17 cellular contexts compared by ENCODE assay signal in genomic region chr4:75678965-75679364, GRCh38. TPM values are rescaled to one million over a fixed set of nuclear protein-coding genes. Genes with fewer than 3 reads are reported as not detected.
DNase-seq lines count a peak whose midpoint lies in the region; ATAC-seq and TF ChIP-seq lines count a peak whose summit lies in the region.
"Had no signal": no experiment of that assay in that cellular context is flagged by ENCODE, and none has a peak within 500 bp of the region (broad histone marks: within the 10 kb centered on the region; RNA-seq: fewer than 3 reads in every experiment).

No MANE protein-coding gene starts in this region.

- TF ChIP-seq EP300 in SK-N-SH (IDR thresholded peaks at IDR 0.05; ENCODE audit: borderline replicate concordance in 1 of 2, low read depth in 1 of 2, low read length in 1 of 2) = no peak

- H3K9me3 Mint-ChIP-seq in activated T-helper 2 cell treated with anti-CD3 and anti-CD28 coated beads, Interferon-gamma antibody, Interleukin-2, Interleukin-4, amounts not matched to agents 10 μg/mL and 5 μg/mL and 100 μg/mL, durations not matched to agents 14 hours and 24 hours and 36 hours = no peaks in the 10 kb centered on the region
- H3K9me3 Mint-ChIP-seq in mesothelial cell of epicardium = no peaks in the 10 kb centered on the region
- H3K9me3 Mint-ChIP-seq: CD8-positive, alpha-beta memory T cell had no signal

- H3F3A ChIP-seq in SK-N-SH (replicated peaks; ENCODE audit: insufficient read depth) (peaks cover 10% of the 10 kb centered on the region), MM.1S (ENCODE audit: insufficient read depth, low read length) (peaks cover 2% of the 10 kb centered on the region)

- intact Hi-C loops in mammary epithelial cell (cut with micrococcal nuclease) = no loop called here
- intact Hi-C loops in activated T-helper 2 cell treated with anti-CD3 and anti-CD28 coated beads, Interferon-gamma antibody, Interleukin-2, Interleukin-4, amounts not matched to agents 10 μg/mL and 5 μg/mL and 100 μg/mL, durations not matched to agents 14 hours and 24 hours and 36 hours (cut with micrococcal nuclease) = no loop called here

- POLR2A ChIA-PET in SK-N-SH (lab: Yijun Ruan, JAX) = no interaction called here

- dilution Hi-C loops in mammary epithelial cell (cut with HindIII; ENCODE audit: low sequenced_read_pairs) = loop anchor here (5.0 kb wide), 1 partner anchor 43 kb away; the partner anchor contains the start of gene USO1

- no peak overlapping the region for H3K4me3 ChIP-seq in SK-N-SH (ENCODE audit: low read depth in 2 of 2, low read length in 1 of 2)
- no peak overlapping the region for H3K4me3 ChIP-seq in osteoblast (ENCODE audit: insufficient read depth, low read length)
- H3K4me3 ChIP-seq in mammary epithelial cell (replicated peaks in 1 of 3; ENCODE audit: insufficient read depth in 1 of 3, low read depth in 2 of 3, low read length in 3 of 3) = no peak overlapping the region
- H3K4me3 ChIP-seq in MM.1S (ENCODE audit: low read length) = no peak overlapping the region
- H3K4me3 ChIP-seq: BLaER1 had no signal

- H3K9me2 ChIP-seq in SK-N-SH (no peaks in the 10 kb centered on the region), MM.1S (replicated peaks; ENCODE audit: insufficient read depth, low read length) (no peaks in the 10 kb centered on the region)

- H3K4me3 Mint-ChIP-seq in activated T-helper 2 cell treated with anti-CD3 and anti-CD28 coated beads, Interferon-gamma antibody, Interleukin-2, Interleukin-4, amounts not matched to agents 10 μg/mL and 5 μg/mL and 100 μg/mL, durations not matched to agents 14 hours and 24 hours and 36 hours (ENCODE audit: low read depth) = no peak overlapping the region
- no peak overlapping the region for H3K4me3 Mint-ChIP-seq in mesothelial cell of epicardium
- H3K4me3 Mint-ChIP-seq: CD8-positive, alpha-beta memory T cell had no signal

- H3K4me2 ChIP-seq in SK-N-SH = no peak overlapping the region
- H3K4me2 ChIP-seq in osteoblast (ENCODE audit: insufficient read depth, low read length) = no peak overlapping the region
- no peak overlapping the region for H3K4me2 ChIP-seq in mammary epithelial cell (ENCODE audit: insufficient read depth, low read depth, low read length)
- H3K4me2 ChIP-seq in MM.1S (ENCODE audit: low read depth, low read length) = no peak overlapping the region
- H3K4me2 ChIP-seq: BLaER1 had no signal

- H3K27ac ChIP-seq in SK-N-SH (ENCODE audit: low read depth in 2 of 2, low read length in 1 of 2) (no peak overlapping the region), osteoblast (ENCODE audit: low read depth, low read length) (no peak overlapping the region), mammary epithelial cell (ENCODE audit: insufficient read depth, low read depth, low read length) (no peak overlapping the region), MM.1S (ENCODE audit: low read length) (no peak overlapping the region)
- H3K27ac ChIP-seq: BLaER1 had no signal

- H3K79me2 ChIP-seq in SK-N-SH (ENCODE audit: insufficient read depth) (no peaks in the 10 kb centered on the region), osteoblast (ENCODE audit: insufficient read depth, low read length) (no peaks in the 10 kb centered on the region), mammary epithelial cell (ENCODE audit: insufficient read depth, low read length) (no peaks in the 10 kb centered on the region), MM.1S (ENCODE audit: low read length) (no peaks in the 10 kb centered on the region)

- TF ChIP-seq RAD21 in SK-N-SH (IDR thresholded peaks at IDR 0.05; ENCODE audit: low read length) = no peak

- H3K27ac Mint-ChIP-seq in activated T-helper 2 cell treated with anti-CD3 and anti-CD28 coated beads, Interferon-gamma antibody, Interleukin-2, Interleukin-4, amounts not matched to agents 10 μg/mL and 5 μg/mL and 100 μg/mL, durations not matched to agents 14 hours and 24 hours and 36 hours = no peak overlapping the region
- H3K27ac Mint-ChIP-seq in mesothelial cell of epicardium = no peak overlapping the region

- DNase-seq in SK-N-SH (no peak), fibroblast of gingiva (ENCODE audit: low read depth) (peak; percentile 25), osteoblast (ENCODE audit: insufficient read length, low spot score, missing footprints) (peak; percentile 14), mammary epithelial cell (no peak), MM.1S (no peak), mesothelial cell of epicardium (ENCODE audit: low spot score in 2 of 2, unreplicated experiment in 2 of 2) (no peak)
- DNase-seq in activated T-helper 2 cell treated with anti-CD3 and anti-CD28 coated beads, Interferon-gamma antibody, Interleukin-2, Interleukin-4, amounts not matched to agents 10 μg/mL and 5 μg/mL and 100 μg/mL, durations not matched to agents 14 hours and 24 hours and 36 hours (ENCODE audit: low spot score) = no peak
- DNase-seq: 8988T; AML-193; Caco-2; CD8-positive, alpha-beta memory T cell; DND-41; GF-D8; H7 had no signal

- TF ChIP-seq CTCF in SK-N-SH (IDR thresholded peaks at IDR 0.05) = no peak
- no peak for TF ChIP-seq CTCF in osteoblast (IDR thresholded peaks at IDR 0.05; ENCODE audit: extremely low read depth, low read depth, low read length)
- TF ChIP-seq CTCF in mammary epithelial cell (conservative IDR thresholded peaks at IDR 0.05 in 1 of 2, IDR thresholded peaks at IDR 0.05 in 1 of 2; ENCODE audit: extremely low read depth in 1 of 2, insufficient read depth in 1 of 2, low read depth in 1 of 2, low read length in 2 of 2) = no peak
- TF ChIP-seq CTCF in MM.1S (IDR thresholded peaks at IDR 0.05; ENCODE audit: low read length) = no peak
- TF ChIP-seq CTCF in mesothelial cell of epicardium (IDR thresholded peaks at IDR 0.05; ENCODE audit: unreplicated experiment) = no peak

- H3K9ac ChIP-seq in SK-N-SH = no peak overlapping the region
- H3K9ac ChIP-seq in mammary epithelial cell (ENCODE audit: insufficient read depth, low read length) = no peak overlapping the region
- no peak overlapping the region for H3K9ac ChIP-seq in MM.1S (ENCODE audit: low read length)
- H3K9ac ChIP-seq: BLaER1 had no signal

- in situ Hi-C loops in mammary epithelial cell (cut with MboI; ENCODE audit: low sequenced_read_pairs in 2 of 2) = loop anchor here in 1 of 2 donors (10.0 kb wide), 1 partner anchor 46 kb away; the partner anchor contains the start of gene USO1

- no peaks in the 10 kb centered on the region for H3K36me3 Mint-ChIP-seq in activated T-helper 2 cell treated with anti-CD3 and anti-CD28 coated beads, Interferon-gamma antibody, Interleukin-2, Interleukin-4, amounts not matched to agents 10 μg/mL and 5 μg/mL and 100 μg/mL, durations not matched to agents 14 hours and 24 hours and 36 hours (ENCODE audit: low read depth)
- H3K36me3 Mint-ChIP-seq in mesothelial cell of epicardium = no peaks in the 10 kb centered on the region

- no TSS peak for BruUV-seq in mammary epithelial cell (replicated peaks; lab: Mats Ljungman, UMichigan)

- H3K4me1 ChIP-seq in SK-N-SH (ENCODE audit: control insufficient read depth in 1 of 2, insufficient read depth in 2 of 2, low read depth in 1 of 2, low read length in 1 of 2) = peaks cover 0 to 3% of the 10 kb centered on the region in 2 experiments; a peak in 2 of 4 replicates
- H3K4me1 ChIP-seq in osteoblast (ENCODE audit: insufficient read depth, low read length) = peaks cover 3% of the 10 kb centered on the region
- H3K4me1 ChIP-seq in mammary epithelial cell (ENCODE audit: insufficient read depth, low read length) = peaks cover 5% of the 10 kb centered on the region
- peaks cover 5% of the 10 kb centered on the region; the same call in 1 of the 2 replicates for H3K4me1 ChIP-seq in MM.1S (ENCODE audit: low read length)

- H3K36me3 ChIP-seq in SK-N-SH (replicated peaks in 1 of 2; ENCODE audit: control insufficient read depth in 1 of 2, insufficient read depth in 2 of 2, low read length in 1 of 2) (no peaks in the 10 kb centered on the region), osteoblast (ENCODE audit: insufficient read depth, low read length) (no peaks in the 10 kb centered on the region), mammary epithelial cell (ENCODE audit: insufficient read depth, low read length) (no peaks in the 10 kb centered on the region), MM.1S (replicated peaks; ENCODE audit: insufficient read depth, low read length) (no peaks in the 10 kb centered on the region)

- H4K20me1 ChIP-seq in SK-N-SH (ENCODE audit: insufficient read depth) = no peaks in the 10 kb centered on the region
- no peaks in the 10 kb centered on the region for H4K20me1 ChIP-seq in osteoblast (ENCODE audit: insufficient read depth, low read length)
- no peaks in the 10 kb centered on the region for H4K20me1 ChIP-seq in mammary epithelial cell (ENCODE audit: insufficient read depth, low read length)
- H4K20me1 ChIP-seq in MM.1S (ENCODE audit: insufficient read depth, low read length) = no peaks in the 10 kb centered on the region
- H4K20me1 ChIP-seq: BLaER1 had no signal

- peaks cover 20% of the 10 kb centered on the region for H3K4me1 Mint-ChIP-seq in activated T-helper 2 cell treated with anti-CD3 and anti-CD28 coated beads, Interferon-gamma antibody, Interleukin-2, Interleukin-4, amounts not matched to agents 10 μg/mL and 5 μg/mL and 100 μg/mL, durations not matched to agents 14 hours and 24 hours and 36 hours (ENCODE audit: low read depth)
- H3K4me1 Mint-ChIP-seq in mesothelial cell of epicardium = peaks cover 3% of the 10 kb centered on the region

- H3K27me3 ChIP-seq in SK-N-SH (ENCODE audit: insufficient read depth) (no peaks in the 10 kb centered on the region), osteoblast (ENCODE audit: insufficient read depth, low read length) (no peaks in the 10 kb centered on the region), mammary epithelial cell (ENCODE audit: insufficient read depth, low read length) (no peaks in the 10 kb centered on the region), MM.1S (replicated peaks; ENCODE audit: insufficient read depth, low read length) (no peaks in the 10 kb centered on the region)
- H3K27me3 ChIP-seq: BLaER1 had no signal

- H3K9me3 ChIP-seq in SK-N-SH (no peaks in the 10 kb centered on the region), osteoblast (ENCODE audit: low read depth, low read length) (no peaks in the 10 kb centered on the region), mammary epithelial cell (replicated peaks; ENCODE audit: insufficient read depth, low read length) (no peaks in the 10 kb centered on the region), MM.1S (replicated peaks; ENCODE audit: insufficient read depth, low read length) (no peaks in the 10 kb centered on the region)
- H3K9me3 ChIP-seq: BLaER1, Caco-2 had no signal

- H2AFZ ChIP-seq in SK-N-SH (ENCODE audit: low read depth) = no peak overlapping the region
- no peak overlapping the region for H2AFZ ChIP-seq in osteoblast (ENCODE audit: low read length)
- no peak overlapping the region for H2AFZ ChIP-seq in mammary epithelial cell (ENCODE audit: low read depth, low read length)
- no peak overlapping the region for H2AFZ ChIP-seq in MM.1S (ENCODE audit: low read length)

- CTCF ChIA-PET in SK-N-SH (lab: Yijun Ruan, JAX) = interaction anchor here (0.7 kb wide), 1 partner anchor 42 kb away, joined by 4 read pairs; no protein-coding TSS in a partner anchor
- CTCF ChIA-PET in mammary epithelial cell (lab: Charles Lee; ENCODE audit: low non-redundant PET) = no interaction called here

- ATAC-seq in SK-N-SH treated with all-trans-retinoic acid at 6 μM for 48 hours = 0 out of 3 replicates have a peak, but pooled peaks have one; percentile 30
- ATAC-seq: HepG2 had no signal

- no peaks in the 10 kb centered on the region for H3K27me3 Mint-ChIP-seq in activated T-helper 2 cell treated with anti-CD3 and anti-CD28 coated beads, Interferon-gamma antibody, Interleukin-2, Interleukin-4, amounts not matched to agents 10 μg/mL and 5 μg/mL and 100 μg/mL, durations not matched to agents 14 hours and 24 hours and 36 hours (ENCODE audit: low read depth)
- no peaks in the 10 kb centered on the region for H3K27me3 Mint-ChIP-seq in mesothelial cell of epicardium (ENCODE audit: low read depth)
- H3K27me3 Mint-ChIP-seq: CD8-positive, alpha-beta memory T cell had no signal

RNA-seq across cellular contexts. Expression of gene G3BP2, which starts 5.8 kb away (rescaled TPM):
- polyA plus RNA-seq in SK-N-SH (2012; rRNA removed) (35.9 and 50.1 TPM in 2 replicates), mammary epithelial cell (79.3 TPM)
- polyA plus RNA-seq in SK-N-SH (2012; cell fraction: cytosol; rRNA removed) = 61.6 and 66.2 TPM in 2 replicates
- 16.0 and 32.9 TPM in 2 replicates for polyA plus RNA-seq in SK-N-SH (2012; cell fraction: nucleus; rRNA removed)
- total RNA-seq in osteoblast (159 and 171 TPM in 2 replicates), mammary epithelial cell (100 to 1,000 TPM; 146 to 192 TPM), mesothelial cell of epicardium (169 to 178 TPM (median 175 TPM) in 3 replicates)
- polyA minus RNA-seq in mammary epithelial cell = 199 TPM
- 143 and 156 TPM in 2 replicates for total RNA-seq in activated T-helper 2 cell treated with anti-CD3 and anti-CD28 coated beads, Interferon-gamma antibody, Interleukin-2, Interleukin-4, amounts not matched to agents 10 μg/mL and 5 μg/mL and 100 μg/mL, durations not matched to agents 14 hours and 24 hours and 36 hours

RNA-seq across cellular contexts. Expression of gene USO1, which starts 45.4 kb away (rescaled TPM):
- polyA plus RNA-seq in SK-N-SH (2012; rRNA removed) = 25.6 and 38.8 TPM in 2 replicates
- polyA plus RNA-seq in SK-N-SH (2012; cell fraction: cytosol; rRNA removed) = 41.4 and 46.9 TPM in 2 replicates
- polyA plus RNA-seq in SK-N-SH (2012; cell fraction: nucleus; rRNA removed) = 13.3 and 32.7 TPM in 2 replicates
- 120 and 122 TPM in 2 replicates for total RNA-seq in osteoblast
- 10 to 100 TPM; 72.9 to 80.9 TPM for total RNA-seq in mammary epithelial cell
- 36.7 TPM for polyA plus RNA-seq in mammary epithelial cell
- polyA minus RNA-seq in mammary epithelial cell = 40.5 TPM
- 57.4 and 59.0 TPM in 2 replicates for total RNA-seq in activated T-helper 2 cell treated with anti-CD3 and anti-CD28 coated beads, Interferon-gamma antibody, Interleukin-2, Interleukin-4, amounts not matched to agents 10 μg/mL and 5 μg/mL and 100 μg/mL, durations not matched to agents 14 hours and 24 hours and 36 hours
- 52.8 to 53.3 TPM (median 53.1 TPM) in 3 replicates for total RNA-seq in mesothelial cell of epicardium

RNA-seq across cellular contexts. Expression of gene CDKL2, which starts 48.6 kb away (rescaled TPM):
- polyA plus RNA-seq in SK-N-SH (2012; rRNA removed) = 0.41 and 0.58 TPM in 2 replicates
- 0.58 and 0.94 TPM in 2 replicates for polyA plus RNA-seq in SK-N-SH (2012; cell fraction: cytosol; rRNA removed)
- 1.5 and 2.3 TPM in 2 replicates for polyA plus RNA-seq in SK-N-SH (2012; cell fraction: nucleus; rRNA removed)
- 0.72 and 0.88 TPM in 2 replicates for total RNA-seq in osteoblast
- total RNA-seq in mammary epithelial cell = 1 to 10 TPM; 2.9 to 5.2 TPM
- 1.1 TPM for polyA plus RNA-seq in mammary epithelial cell
- 1.7 TPM for polyA minus RNA-seq in mammary epithelial cell
- total RNA-seq in activated T-helper 2 cell treated with anti-CD3 and anti-CD28 coated beads, Interferon-gamma antibody, Interleukin-2, Interleukin-4, amounts not matched to agents 10 μg/mL and 5 μg/mL and 100 μg/mL, durations not matched to agents 14 hours and 24 hours and 36 hours = 0.23 and 0.57 TPM in 2 replicates
- total RNA-seq in mesothelial cell of epicardium = 2.1 to 3.0 TPM (median 3.0 TPM) in 3 replicates
- total RNA-seq: HepG2 had no signal
- polyA plus RNA-seq: HepG2 had no signal

Comparison
In these comparisons a context has a peak if more than half of its experiments do, and no peak if none do; other contexts are left out.
1. DNase-seq: peak in fibroblast of gingiva (single experiment) and osteoblast (single experiment); none in SK-N-SH (single experiment), mammary epithelial cell (single experiment), activated T-helper 2 cell treated with anti-CD3 and anti-CD28 coated beads, Interferon-gamma antibody, Interleukin-2, Interleukin-4, amounts not matched to agents 10 μg/mL and 5 μg/mL and 100 μg/mL, durations not matched to agents 14 hours and 24 hours and 36 hours (single experiment), MM.1S (single experiment) and mesothelial cell of epicardium (0 of 2).